ENCODE assay signal across 1 cellular context in the genomic region with DNA sequence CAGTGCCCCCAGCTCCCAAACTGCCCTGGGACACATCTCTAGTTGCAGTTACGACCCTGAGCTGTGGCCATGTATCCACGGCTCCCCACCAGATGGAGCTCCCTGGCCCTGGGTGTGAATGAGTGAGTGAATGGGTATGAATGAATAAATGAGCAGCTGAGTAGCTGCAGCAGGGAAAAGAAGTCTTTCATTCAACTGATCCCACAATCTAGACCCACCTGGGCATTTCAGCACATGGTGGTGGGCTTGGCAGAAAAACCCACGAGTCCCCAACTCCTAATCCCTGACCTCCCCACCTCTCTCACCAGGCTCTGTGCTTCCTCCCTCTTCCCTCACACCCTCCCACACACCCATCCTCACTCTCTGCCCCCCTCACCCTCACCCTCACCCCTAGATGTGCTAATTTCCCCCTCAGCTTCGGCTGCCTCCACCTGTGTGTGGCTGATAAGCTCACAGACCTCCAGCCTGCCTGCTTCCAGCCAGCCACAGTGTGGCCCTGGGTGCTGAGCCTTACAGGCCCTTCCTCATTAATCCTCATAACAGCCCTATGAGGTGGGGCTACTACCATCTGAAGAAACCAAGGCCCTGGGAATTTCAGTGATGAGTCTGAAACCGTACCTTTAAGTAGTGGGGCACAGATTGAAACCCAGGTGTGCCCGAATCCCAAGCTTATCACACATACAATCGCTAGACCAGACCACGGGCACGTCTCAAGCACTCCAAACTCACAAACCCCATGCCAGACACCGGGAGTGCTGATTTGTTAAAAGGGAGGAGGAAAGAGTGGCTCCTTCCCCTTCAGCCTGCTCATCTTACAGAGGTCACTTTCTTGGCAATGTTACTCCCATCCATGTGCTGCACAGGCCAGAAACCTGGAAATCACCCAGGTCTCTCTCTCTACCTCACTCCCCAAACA.
TF ChIP-seq lines count a peak whose summit lies in the region.

No MANE protein-coding gene starts in this region.

TF ChIP-seq in GM23338, 12 proteins besides CTCF, POLR2A, EP300 and RAD21 (continued from another document):
- TF ChIP-seq REST (IDR thresholded peaks at IDR 0.05; ENCODE audit: unreplicated experiment), result no peak
- TF ChIP-seq ZNF331 (CRISPR knock-in tag; IDR thresholded peaks at IDR 0.05; ENCODE audit: low read depth), result no peak
- no peak for TF ChIP-seq CREB1 (CRISPR knock-in tag; IDR thresholded peaks at IDR 0.05; ENCODE audit: low read depth)
- no peak for TF ChIP-seq JUNB (IDR thresholded peaks at IDR 0.05; ENCODE audit: unreplicated experiment)
- no peak for TF ChIP-seq EZH2 (IDR thresholded peaks at IDR 0.05; ENCODE audit: low read depth, unreplicated experiment)
- TF ChIP-seq EZH2phosphoT487 (IDR thresholded peaks at IDR 0.05; ENCODE audit: unreplicated experiment), result no peak
- no peak for TF ChIP-seq NANOG (IDR thresholded peaks at IDR 0.05; ENCODE audit: borderline replicate concordance)
- TF ChIP-seq, protein P1, sequence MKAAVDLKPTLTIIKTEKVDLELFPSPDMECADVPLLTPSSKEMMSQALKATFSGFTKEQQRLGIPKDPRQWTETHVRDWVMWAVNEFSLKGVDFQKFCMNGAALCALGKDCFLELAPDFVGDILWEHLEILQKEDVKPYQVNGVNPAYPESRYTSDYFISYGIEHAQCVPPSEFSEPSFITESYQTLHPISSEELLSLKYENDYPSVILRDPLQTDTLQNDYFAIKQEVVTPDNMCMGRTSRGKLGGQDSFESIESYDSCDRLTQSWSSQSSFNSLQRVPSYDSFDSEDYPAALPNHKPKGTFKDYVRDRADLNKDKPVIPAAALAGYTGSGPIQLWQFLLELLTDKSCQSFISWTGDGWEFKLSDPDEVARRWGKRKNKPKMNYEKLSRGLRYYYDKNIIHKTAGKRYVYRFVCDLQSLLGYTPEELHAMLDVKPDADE (IDR thresholded peaks at IDR 0.05), result no peak
- no peak for TF ChIP-seq ZNF462 (CRISPR knock-in tag; IDR thresholded peaks at IDR 0.05)
- TF ChIP-seq STAT1 (IDR thresholded peaks at IDR 0.05; ENCODE audit: unreplicated experiment), result no peak
